1 cellular context compared by ENCODE assay signal in genomic region chr1:38138498-38139233, GRCh38.
TF ChIP-seq lines count a peak whose summit lies in the region.

No MANE protein-coding gene starts in this region.

TF ChIP-seq in GM23338, 12 proteins besides CTCF, POLR2A, EP300 and RAD21 (continued from another document):
- TF ChIP-seq REST (IDR thresholded peaks at IDR 0.05; ENCODE audit: unreplicated experiment): no peak
- TF ChIP-seq POLR2AphosphoS5 (IDR thresholded peaks at IDR 0.05; ENCODE audit: low read depth): no peak
- no peak for TF ChIP-seq ZNF114 (CRISPR knock-in tag; IDR thresholded peaks at IDR 0.05)
- no peak for TF ChIP-seq ZNF331 (CRISPR knock-in tag; IDR thresholded peaks at IDR 0.05; ENCODE audit: low read depth)
